17 cellular contexts compared by ENCODE assay signal in genomic region chr21:41480086-41480690, GRCh38. TPM values are rescaled to one million over a fixed set of nuclear protein-coding genes. Genes with fewer than 3 reads are reported as not detected.
DNase-seq lines count a peak whose midpoint lies in the region; ATAC-seq and TF ChIP-seq lines count a peak whose summit lies in the region.
"Had no signal": no experiment of that assay in that cellular context is flagged by ENCODE, and none has a peak within 500 bp of the region (broad histone marks: within the 10 kb centered on the region; RNA-seq: fewer than 3 reads in every experiment).

No MANE protein-coding gene starts in this region.

- peaks cover 20% of the 10 kb centered on the region for H3K27me3 Mint-ChIP-seq in stimulated activated naive CD8-positive, alpha-beta T cell treated with anti-CD3 and anti-CD28 coated beads, Interleukin-15, amount 100 ng/mL, for 72 hours
- H3K27me3 Mint-ChIP-seq in CD8-positive, alpha-beta T cell (ENCODE audit: low read depth), result peaks cover 5% of the 10 kb centered on the region

- peak overlapping the region in 1 of 2 donors; percentile 44 for H3K27ac ChIP-seq in left lung
- H3K27ac ChIP-seq in CD8-positive, alpha-beta T cell (ENCODE audit: low read depth, low read length), result no peak overlapping the region

- peak overlapping the region; percentile 44 to 46 for H3K27ac Mint-ChIP-seq in stimulated activated naive CD8-positive, alpha-beta T cell treated with anti-CD3 and anti-CD28 coated beads, Interleukin-15, amount 100 ng/mL, for 72 hours
- no peak overlapping the region for H3K27ac Mint-ChIP-seq in CD8-positive, alpha-beta T cell

- peaks cover 0 to 5% of the 10 kb centered on the region in 2 donors for H3K27me3 ChIP-seq in left lung
- no peaks in the 10 kb centered on the region for H3K27me3 ChIP-seq in CD8-positive, alpha-beta T cell (ENCODE audit: insufficient read depth, low read length)

- H3K9me3 Mint-ChIP-seq in stimulated activated naive CD8-positive, alpha-beta T cell treated with anti-CD3 and anti-CD28 coated beads, Interleukin-15, amount 100 ng/mL, for 72 hours, result no peaks in the 10 kb centered on the region
- H3K9me3 Mint-ChIP-seq in CD8-positive, alpha-beta T cell, result no peaks in the 10 kb centered on the region

- DNase-seq in stimulated activated naive CD8-positive, alpha-beta T cell treated with anti-CD3 and anti-CD28 coated beads, Interleukin-15, amount 100 ng/mL, for 72 hours, result no peak
- no peak for DNase-seq in stimulated activated naive CD8-positive, alpha-beta T cell treated with anti-CD3 and anti-CD28 coated beads, Interleukin-15, Interleukin-2, amounts not matched to agents 100 U/mL and 50 U/mL, for 24 hours
- no peak for DNase-seq in left lung
- DNase-seq in posterior vena cava (ENCODE audit: low spot score), result peak; percentile 80
- DNase-seq in NCI-H748 (lab: John Stamatoyannopoulos, UW; ENCODE audit: unreplicated experiment), result no peak
- DNase-seq in NCI-H1694 treated with DMSO at 0.1 percent for 48 hours (lab: John Stamatoyannopoulos, UW), result no peak
- no peak for DNase-seq in CD8-positive, alpha-beta T cell
- DNase-seq: C1 segment of cervical spinal cord, DMS153, IMR-90, NCI-H146, NCI-H2227 treated with DMSO at 0.1 percent for 48 hours, NCI-H524 treated with DMSO at 0.1 percent for 48 hours, PC-3 had no signal

- intact Hi-C loops in left lung (cut with DNase I) (no loop called here), posterior vena cava (cut with DNase I) (no loop called here)
- intact Hi-C loops in CD8-positive, alpha-beta T cell (cut with DNase I, micrococcal nuclease), result no loop called here

- no peak overlapping the region for H3K4me3 Mint-ChIP-seq in stimulated activated naive CD8-positive, alpha-beta T cell treated with anti-CD3 and anti-CD28 coated beads, Interleukin-15, amount 100 ng/mL, for 72 hours
- no peak overlapping the region for H3K4me3 Mint-ChIP-seq in CD8-positive, alpha-beta T cell

- H3K4me1 Mint-ChIP-seq in stimulated activated naive CD8-positive, alpha-beta T cell treated with anti-CD3 and anti-CD28 coated beads, Interleukin-15, amount 100 ng/mL, for 72 hours, result peaks cover 8% of the 10 kb centered on the region
- H3K4me1 Mint-ChIP-seq in CD8-positive, alpha-beta T cell (ENCODE audit: low read depth), result peaks cover 6% of the 10 kb centered on the region

- no peak overlapping the region for H3K4me3 ChIP-seq in left lung
- no peak overlapping the region for H3K4me3 ChIP-seq in CD8-positive, alpha-beta T cell (ENCODE audit: low read depth, low read length)
- H3K4me3 ChIP-seq: HAP-1 had no signal

- no peaks in the 10 kb centered on the region for H3K36me3 Mint-ChIP-seq in CD8-positive, alpha-beta T cell

- CTCF ChIA-PET in CD8-positive, alpha-beta T cell (lab: Charles Lee), result interaction anchor here (1.1 kb wide), 1 partner anchor 197 kb away, joined by 3 read pairs; no protein-coding TSS in a partner anchor

- H3K4me1 ChIP-seq in left lung, result peaks cover 10 to 23% of the 10 kb centered on the region in 2 donors
- H3K4me1 ChIP-seq in CD8-positive, alpha-beta T cell (ENCODE audit: insufficient read depth, low read length), result no peaks in the 10 kb centered on the region
- H3K4me1 ChIP-seq: HAP-1 had no signal

- no peaks in the 10 kb centered on the region for H3K9me3 ChIP-seq in left lung
- no peaks in the 10 kb centered on the region for H3K9me3 ChIP-seq in CD8-positive, alpha-beta T cell (ENCODE audit: low read length)
- H3K9me3 ChIP-seq: HAP-1 had no signal

- POLR2A ChIA-PET in CD8-positive, alpha-beta T cell (lab: Charles Lee), result no interaction called here

- no peak for TF ChIP-seq CTCF in left lung (IDR thresholded peaks at IDR 0.05)
- TF ChIP-seq CTCF in CD8-positive, alpha-beta T cell (IDR thresholded peaks at IDR 0.05), result no peak

- H3K36me3 ChIP-seq in left lung, result no peaks in the 10 kb centered on the region
- H3K36me3 ChIP-seq in CD8-positive, alpha-beta T cell (ENCODE audit: insufficient read depth, low read length), result no peaks in the 10 kb centered on the region
- H3K36me3 ChIP-seq: HAP-1 had no signal

- no peak for ATAC-seq in stimulated activated naive CD8-positive, alpha-beta T cell treated with anti-CD3 and anti-CD28 coated beads, Interleukin-15, amount 100 ng/mL, for 72 hours
- ATAC-seq in stimulated activated naive CD8-positive, alpha-beta T cell treated with anti-CD3 and anti-CD28 coated beads, Interleukin-15, Interleukin-2, amounts not matched to agents 100 U/mL and 50 U/mL, for 24 hours, result no peak
- ATAC-seq in left lung (peak; percentile 9), HG03432 (IDR thresholded peaks at IDR 0.05; ENCODE audit: unreplicated experiment) (no peak)
- ATAC-seq in CD8-positive, alpha-beta T cell, result no peak
- ATAC-seq: PC-3, Right ventricle myocardium inferior had no signal

RNA-seq across cellular contexts. Expression of gene TMPRSS2, which starts 27.8 kb away (rescaled TPM):
- total RNA-seq in left lung, result 100 to 1,000 TPM in 1 of 2 donors, 10 to 100 TPM in 1; 56.8 to 137 TPM
- total RNA-seq in posterior vena cava, result under 1 TPM in 1 of 2 donors, not detected in 1; 0.14 TPM
- not detected for total RNA-seq in CD8-positive, alpha-beta T cell
- total RNA-seq: IMR-90, Right ventricle myocardium inferior had no signal

RNA-seq across cellular contexts. Expression of gene MX1, which starts 54.1 kb away (rescaled TPM):
- total RNA-seq in left lung (10 to 100 TPM; 59.8 to 66.3 TPM), posterior vena cava (10 to 100 TPM; 14.0 to 52.2 TPM)
- 10 to 100 TPM; 69.1 to 71.0 TPM for total RNA-seq in CD8-positive, alpha-beta T cell

Comparison
In these comparisons a context has a peak if more than half of its experiments do, and no peak if none do; other contexts are left out.
1. RNA of gene TMPRSS2, which starts 27.8 kb away (total RNA-seq): 56.8 to 137 TPM in left lung; 0.14 TPM in posterior vena cava and not detected in CD8-positive, alpha-beta T cell; every median in the first group is over 10 times any median in the second.